1 cellular context compared by ENCODE assay signal in the genomic region with DNA sequence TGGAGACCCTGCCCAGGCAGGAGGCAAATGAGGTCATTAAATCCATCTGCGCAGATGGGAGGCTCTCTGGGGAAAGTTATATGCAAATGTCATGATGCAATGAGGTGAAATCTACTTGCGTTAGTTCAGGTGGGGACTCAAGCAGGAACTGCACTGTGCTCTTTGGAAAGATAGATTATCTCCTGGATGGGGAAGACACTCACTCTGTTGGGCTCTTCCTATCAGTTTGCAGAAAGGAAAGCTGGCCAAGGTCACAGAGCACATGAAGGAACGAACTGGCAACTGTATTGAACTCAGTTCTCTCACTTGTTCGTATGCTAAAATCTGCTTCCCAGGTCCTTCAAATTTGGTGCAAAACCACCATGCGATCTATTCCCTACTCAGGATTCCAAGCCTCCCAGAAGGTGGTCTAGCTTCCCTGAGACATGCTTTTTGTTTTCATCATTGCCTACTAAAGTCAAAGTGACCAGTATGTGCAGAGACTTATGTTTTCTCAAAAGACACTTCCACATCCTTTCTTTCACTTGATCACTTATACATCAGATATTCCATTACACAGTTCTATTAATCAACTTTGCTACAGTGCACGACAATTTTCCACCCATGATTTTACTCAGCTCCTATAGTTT.
TF ChIP-seq lines count a peak whose summit lies in the region.

No MANE protein-coding gene starts in this region.

TF ChIP-seq in K562, 482 proteins besides CTCF, POLR2A, EP300 and RAD21 (continued from another document and continues in another):
- TF ChIP-seq, protein P1, sequence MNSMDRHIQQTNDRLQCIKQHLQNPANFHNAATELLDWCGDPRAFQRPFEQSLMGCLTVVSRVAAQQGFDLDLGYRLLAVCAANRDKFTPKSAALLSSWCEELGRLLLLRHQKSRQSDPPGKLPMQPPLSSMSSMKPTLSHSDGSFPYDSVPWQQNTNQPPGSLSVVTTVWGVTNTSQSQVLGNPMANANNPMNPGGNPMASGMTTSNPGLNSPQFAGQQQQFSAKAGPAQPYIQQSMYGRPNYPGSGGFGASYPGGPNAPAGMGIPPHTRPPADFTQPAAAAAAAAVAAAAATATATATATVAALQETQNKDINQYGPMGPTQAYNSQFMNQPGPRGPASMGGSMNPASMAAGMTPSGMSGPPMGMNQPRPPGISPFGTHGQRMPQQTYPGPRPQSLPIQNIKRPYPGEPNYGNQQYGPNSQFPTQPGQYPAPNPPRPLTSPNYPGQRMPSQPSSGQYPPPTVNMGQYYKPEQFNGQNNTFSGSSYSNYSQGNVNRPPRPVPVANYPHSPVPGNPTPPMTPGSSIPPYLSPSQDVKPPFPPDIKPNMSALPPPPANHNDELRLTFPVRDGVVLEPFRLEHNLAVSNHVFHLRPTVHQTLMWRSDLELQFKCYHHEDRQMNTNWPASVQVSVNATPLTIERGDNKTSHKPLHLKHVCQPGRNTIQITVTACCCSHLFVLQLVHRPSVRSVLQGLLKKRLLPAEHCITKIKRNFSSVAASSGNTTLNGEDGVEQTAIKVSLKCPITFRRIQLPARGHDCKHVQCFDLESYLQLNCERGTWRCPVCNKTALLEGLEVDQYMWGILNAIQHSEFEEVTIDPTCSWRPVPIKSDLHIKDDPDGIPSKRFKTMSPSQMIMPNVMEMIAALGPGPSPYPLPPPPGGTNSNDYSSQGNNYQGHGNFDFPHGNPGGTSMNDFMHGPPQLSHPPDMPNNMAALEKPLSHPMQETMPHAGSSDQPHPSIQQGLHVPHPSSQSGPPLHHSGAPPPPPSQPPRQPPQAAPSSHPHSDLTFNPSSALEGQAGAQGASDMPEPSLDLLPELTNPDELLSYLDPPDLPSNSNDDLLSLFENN (IDR thresholded peaks at IDR 0.05; ENCODE audit: low read depth in 2 of 2, low read length in 2 of 2), result no peak
- TF ChIP-seq ZNF263 (CRISPR knock-in tag; IDR thresholded peaks at IDR 0.05; ENCODE audit: borderline replicate concordance) (no peak), FOXK1 (CRISPR knock-in tag; IDR thresholded peaks at IDR 0.05; ENCODE audit: borderline replicate concordance) (no peak), RBM39 (optimal IDR thresholded peaks at IDR 0.05; ENCODE audit: low read depth, low read length) (no peak), ILF3 (IDR thresholded peaks at IDR 0.05; ENCODE audit: borderline replicate concordance) (no peak), U2AF1 (optimal IDR thresholded peaks at IDR 0.05; ENCODE audit: low read depth, low read length) (no peak), ZNF780A (CRISPR knock-in tag; IDR thresholded peaks at IDR 0.05) (no peak), ZNF197 (CRISPR knock-in tag; IDR thresholded peaks at IDR 0.05; ENCODE audit: low read depth) (0 out of 2 replicates have a peak, but pooled peaks have one; percentile 17), ZNF133 (CRISPR knock-in tag; IDR thresholded peaks at IDR 0.05) (no peak), HDGF (IDR thresholded peaks at IDR 0.05) (no peak), ETV5 (CRISPR knock-in tag; IDR thresholded peaks at IDR 0.05; ENCODE audit: low read depth) (no peak), MYNN (IDR thresholded peaks at IDR 0.05) (no peak), MYNN (CRISPR knock-in tag; IDR thresholded peaks at IDR 0.05) (no peak), ZNF584 (CRISPR knock-in tag; IDR thresholded peaks at IDR 0.05; ENCODE audit: low read depth) (peak; percentile 8; the same call in 1 of the 2 replicates), SP1 (CRISPR knock-in tag; IDR thresholded peaks at IDR 0.05) (no peak), PURB (CRISPR knock-in tag; IDR thresholded peaks at IDR 0.05; ENCODE audit: low read depth) (no peak), ZNF586 (CRISPR knock-in tag; conservative IDR thresholded peaks at IDR 0.05) (no peak), TAF15 (IDR thresholded peaks at IDR 0.05; ENCODE audit: low read depth, low read length) (no peak), CBFA2T2 (conservative IDR thresholded peaks at IDR 0.05) (peak; percentile 59), SREBF2 (CRISPR knock-in tag; IDR thresholded peaks at IDR 0.05) (no peak), GABPA (tag; conservative IDR thresholded peaks at IDR 0.05; ENCODE audit: low read depth) (no peak), CREB1 (IDR thresholded peaks at IDR 0.05) (no peak), CREB1 (CRISPR knock-in tag; IDR thresholded peaks at IDR 0.05) (no peak), ZNF57 (CRISPR knock-in tag; IDR thresholded peaks at IDR 0.05) (no peak)
- TF ChIP-seq, protein P2, sequence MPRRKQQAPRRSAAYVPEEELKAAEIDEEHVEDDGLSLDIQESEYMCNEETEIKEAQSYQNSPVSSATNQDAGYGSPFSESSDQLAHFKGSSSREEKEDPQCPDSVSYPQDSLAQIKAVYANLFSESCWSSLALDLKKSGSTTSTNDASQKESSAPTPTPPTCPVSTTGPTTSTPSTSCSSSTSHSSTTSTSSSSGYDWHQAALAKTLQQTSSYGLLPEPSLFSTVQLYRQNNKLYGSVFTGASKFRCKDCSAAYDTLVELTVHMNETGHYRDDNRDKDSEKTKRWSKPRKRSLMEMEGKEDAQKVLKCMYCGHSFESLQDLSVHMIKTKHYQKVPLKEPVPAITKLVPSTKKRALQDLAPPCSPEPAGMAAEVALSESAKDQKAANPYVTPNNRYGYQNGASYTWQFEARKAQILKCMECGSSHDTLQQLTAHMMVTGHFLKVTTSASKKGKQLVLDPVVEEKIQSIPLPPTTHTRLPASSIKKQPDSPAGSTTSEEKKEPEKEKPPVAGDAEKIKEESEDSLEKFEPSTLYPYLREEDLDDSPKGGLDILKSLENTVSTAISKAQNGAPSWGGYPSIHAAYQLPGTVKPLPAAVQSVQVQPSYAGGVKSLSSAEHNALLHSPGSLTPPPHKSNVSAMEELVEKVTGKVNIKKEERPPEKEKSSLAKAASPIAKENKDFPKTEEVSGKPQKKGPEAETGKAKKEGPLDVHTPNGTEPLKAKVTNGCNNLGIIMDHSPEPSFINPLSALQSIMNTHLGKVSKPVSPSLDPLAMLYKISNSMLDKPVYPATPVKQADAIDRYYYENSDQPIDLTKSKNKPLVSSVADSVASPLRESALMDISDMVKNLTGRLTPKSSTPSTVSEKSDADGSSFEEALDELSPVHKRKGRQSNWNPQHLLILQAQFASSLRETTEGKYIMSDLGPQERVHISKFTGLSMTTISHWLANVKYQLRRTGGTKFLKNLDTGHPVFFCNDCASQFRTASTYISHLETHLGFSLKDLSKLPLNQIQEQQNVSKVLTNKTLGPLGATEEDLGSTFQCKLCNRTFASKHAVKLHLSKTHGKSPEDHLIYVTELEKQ (CRISPR knock-in tag; IDR thresholded peaks at IDR 0.05), result no peak
- TF ChIP-seq, protein P3, sequence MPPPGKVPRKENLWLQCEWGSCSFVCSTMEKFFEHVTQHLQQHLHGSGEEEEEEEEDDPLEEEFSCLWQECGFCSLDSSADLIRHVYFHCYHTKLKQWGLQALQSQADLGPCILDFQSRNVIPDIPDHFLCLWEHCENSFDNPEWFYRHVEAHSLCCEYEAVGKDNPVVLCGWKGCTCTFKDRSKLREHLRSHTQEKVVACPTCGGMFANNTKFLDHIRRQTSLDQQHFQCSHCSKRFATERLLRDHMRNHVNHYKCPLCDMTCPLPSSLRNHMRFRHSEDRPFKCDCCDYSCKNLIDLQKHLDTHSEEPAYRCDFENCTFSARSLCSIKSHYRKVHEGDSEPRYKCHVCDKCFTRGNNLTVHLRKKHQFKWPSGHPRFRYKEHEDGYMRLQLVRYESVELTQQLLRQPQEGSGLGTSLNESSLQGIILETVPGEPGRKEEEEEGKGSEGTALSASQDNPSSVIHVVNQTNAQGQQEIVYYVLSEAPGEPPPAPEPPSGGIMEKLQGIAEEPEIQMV (tag; conservative IDR thresholded peaks at IDR 0.05; ENCODE audit: low read depth), result no peak; the same call in 1 of the 2 replicates
- TF ChIP-seq, protein P4, sequence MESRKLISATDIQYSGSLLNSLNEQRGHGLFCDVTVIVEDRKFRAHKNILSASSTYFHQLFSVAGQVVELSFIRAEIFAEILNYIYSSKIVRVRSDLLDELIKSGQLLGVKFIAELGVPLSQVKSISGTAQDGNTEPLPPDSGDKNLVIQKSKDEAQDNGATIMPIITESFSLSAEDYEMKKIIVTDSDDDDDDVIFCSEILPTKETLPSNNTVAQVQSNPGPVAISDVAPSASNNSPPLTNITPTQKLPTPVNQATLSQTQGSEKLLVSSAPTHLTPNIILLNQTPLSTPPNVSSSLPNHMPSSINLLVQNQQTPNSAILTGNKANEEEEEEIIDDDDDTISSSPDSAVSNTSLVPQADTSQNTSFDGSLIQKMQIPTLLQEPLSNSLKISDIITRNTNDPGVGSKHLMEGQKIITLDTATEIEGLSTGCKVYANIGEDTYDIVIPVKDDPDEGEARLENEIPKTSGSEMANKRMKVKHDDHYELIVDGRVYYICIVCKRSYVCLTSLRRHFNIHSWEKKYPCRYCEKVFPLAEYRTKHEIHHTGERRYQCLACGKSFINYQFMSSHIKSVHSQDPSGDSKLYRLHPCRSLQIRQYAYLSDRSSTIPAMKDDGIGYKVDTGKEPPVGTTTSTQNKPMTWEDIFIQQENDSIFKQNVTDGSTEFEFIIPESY (CRISPR knock-in tag; IDR thresholded peaks at IDR 0.05), result no peak
- TF ChIP-seq, protein P5, sequence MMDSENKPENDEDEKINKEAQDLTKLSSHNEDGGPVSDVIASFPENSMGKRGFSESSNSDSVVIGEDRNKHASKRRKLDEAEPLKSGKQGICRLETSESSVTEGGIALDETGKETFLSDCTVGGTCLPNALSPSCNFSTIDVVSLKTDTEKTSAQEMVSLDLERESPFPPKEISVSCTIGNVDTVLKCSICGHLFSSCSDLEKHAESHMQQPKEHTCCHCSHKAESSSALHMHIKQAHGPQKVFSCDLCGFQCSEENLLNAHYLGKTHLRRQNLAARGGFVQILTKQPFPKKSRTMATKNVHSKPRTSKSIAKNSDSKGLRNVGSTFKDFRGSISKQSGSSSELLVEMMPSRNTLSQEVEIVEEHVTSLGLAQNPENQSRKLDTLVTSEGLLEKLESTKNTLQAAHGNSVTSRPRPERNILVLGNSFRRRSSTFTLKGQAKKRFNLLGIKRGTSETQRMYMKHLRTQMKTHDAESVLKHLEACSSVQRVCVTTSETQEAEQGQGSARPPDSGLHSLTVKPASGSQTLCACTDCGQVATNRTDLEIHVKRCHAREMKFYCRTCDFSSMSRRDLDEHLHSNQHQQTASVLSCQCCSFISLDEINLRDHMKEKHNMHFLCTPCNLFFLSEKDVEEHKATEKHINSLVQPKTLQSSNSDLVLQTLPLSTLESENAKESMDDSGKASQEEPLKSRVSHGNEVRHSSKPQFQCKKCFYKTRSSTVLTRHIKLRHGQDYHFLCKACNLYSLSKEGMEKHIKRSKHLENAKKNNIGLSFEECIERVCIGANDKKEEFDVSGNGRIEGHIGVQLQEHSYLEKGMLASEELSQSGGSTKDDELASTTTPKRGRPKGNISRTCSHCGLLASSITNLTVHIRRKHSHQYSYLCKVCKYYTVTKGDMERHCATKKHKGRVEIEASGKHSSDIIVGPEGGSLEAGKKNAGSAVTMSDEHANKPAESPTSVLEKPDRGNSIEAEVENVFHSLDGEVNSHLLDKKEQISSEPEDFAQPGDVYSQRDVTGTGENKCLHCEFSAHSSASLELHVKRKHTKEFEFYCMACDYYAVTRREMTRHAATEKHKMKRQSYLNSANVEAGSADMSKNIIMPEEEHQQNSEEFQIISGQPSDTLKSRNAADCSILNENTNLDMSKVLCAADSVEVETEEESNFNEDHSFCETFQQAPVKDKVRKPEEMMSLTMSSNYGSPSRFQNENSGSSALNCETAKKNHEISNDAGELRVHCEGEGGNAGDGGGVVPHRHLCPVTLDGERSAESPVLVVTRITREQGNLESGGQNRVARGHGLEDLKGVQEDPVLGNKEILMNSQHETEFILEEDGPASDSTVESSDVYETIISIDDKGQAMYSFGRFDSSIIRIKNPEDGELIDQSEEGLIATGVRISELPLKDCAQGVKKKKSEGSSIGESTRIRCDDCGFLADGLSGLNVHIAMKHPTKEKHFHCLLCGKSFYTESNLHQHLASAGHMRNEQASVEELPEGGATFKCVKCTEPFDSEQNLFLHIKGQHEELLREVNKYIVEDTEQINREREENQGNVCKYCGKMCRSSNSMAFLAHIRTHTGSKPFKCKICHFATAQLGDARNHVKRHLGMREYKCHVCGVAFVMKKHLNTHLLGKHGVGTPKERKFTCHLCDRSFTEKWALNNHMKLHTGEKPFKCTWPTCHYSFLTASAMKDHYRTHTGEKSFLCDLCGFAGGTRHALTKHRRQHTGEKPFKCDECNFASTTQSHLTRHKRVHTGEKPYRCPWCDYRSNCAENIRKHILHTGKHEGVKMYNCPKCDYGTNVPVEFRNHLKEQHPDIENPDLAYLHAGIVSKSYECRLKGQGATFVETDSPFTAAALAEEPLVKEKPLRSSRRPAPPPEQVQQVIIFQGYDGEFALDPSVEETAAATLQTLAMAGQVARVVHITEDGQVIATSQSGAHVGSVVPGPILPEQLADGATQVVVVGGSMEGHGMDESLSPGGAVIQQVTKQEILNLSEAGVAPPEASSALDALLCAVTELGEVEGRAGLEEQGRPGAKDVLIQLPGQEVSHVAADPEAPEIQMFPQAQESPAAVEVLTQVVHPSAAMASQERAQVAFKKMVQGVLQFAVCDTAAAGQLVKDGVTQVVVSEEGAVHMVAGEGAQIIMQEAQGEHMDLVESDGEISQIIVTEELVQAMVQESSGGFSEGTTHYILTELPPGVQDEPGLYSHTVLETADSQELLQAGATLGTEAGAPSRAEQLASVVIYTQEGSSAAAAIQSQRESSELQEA (IDR thresholded peaks at IDR 0.05; ENCODE audit: low read depth), result no peak
